ENCODE assay signal across 14 cellular contexts in genomic region chr7:102272917-102273748, GRCh38. TPM values are rescaled to one million over a fixed set of nuclear protein-coding genes. Genes with fewer than 3 reads are reported as not detected.
DNase-seq lines count a peak whose midpoint lies in the region; ATAC-seq, FAIRE-seq and TF ChIP-seq lines count a peak whose summit lies in the region.
"Had no signal": no experiment of that assay in that cellular context is flagged by ENCODE, and none has a peak within 500 bp of the region (broad histone marks: within the 10 kb centered on the region; RNA-seq: fewer than 3 reads in every experiment).

No MANE protein-coding gene starts in this region.

- no peak overlapping the region for H2BK5ac ChIP-seq in mesenchymal stem cell (ENCODE audit: low read depth, low read length, poor library complexity, severe bottlenecking)

- no peak for TF ChIP-seq EP300 in A549 (IDR thresholded peaks at IDR 0.05)

- no peak for TF ChIP-seq CTCF in A549 (IDR thresholded peaks at IDR 0.05)
- TF ChIP-seq CTCF in HFFc6 (IDR thresholded peaks at IDR 0.05), result no peak
- TF ChIP-seq CTCF in RWPE1 (conservative IDR thresholded peaks at IDR 0.05; ENCODE audit: low read depth), result no peak
- no peak for TF ChIP-seq CTCF in A673 (conservative IDR thresholded peaks at IDR 0.05; ENCODE audit: low read depth, low read length)

- H3K79me1 ChIP-seq in mesenchymal stem cell (replicated peaks; ENCODE audit: low read length, poor library complexity, severe bottlenecking), result no peaks in the 10 kb centered on the region

- peaks cover 29% of the 10 kb centered on the region for H3K4me1 ChIP-seq in A549
- H3K4me1 ChIP-seq in mesenchymal stem cell (ENCODE audit: control insufficient read depth, insufficient read depth, low read depth, low read length), result peaks cover 19% of the 10 kb centered on the region
- H3K4me1 ChIP-seq in A673 (ENCODE audit: insufficient read depth, low read length, poor library complexity, severe bottlenecking), result no peaks in the 10 kb centered on the region

- H3K4me2 ChIP-seq in A549 (peak overlapping the region; percentile 64), mesenchymal stem cell (ENCODE audit: low read length, poor library complexity, severe bottlenecking) (no peak overlapping the region)

- H3K27me3 ChIP-seq in mesenchymal stem cell (ENCODE audit: control insufficient read depth in 1 of 2, insufficient read depth in 1 of 2, low read length in 2 of 2), result peaks cover 0 to 5% of the 10 kb centered on the region in 2 experiments
- no peaks in the 10 kb centered on the region for H3K27me3 ChIP-seq in A673 (replicated peaks; ENCODE audit: insufficient read depth, low read depth, low read length, poor library complexity)

- peak overlapping the region; percentile 57 for H3K27ac Mint-ChIP-seq in HFFc6
- no peak overlapping the region for H3K27ac Mint-ChIP-seq in activated T-cell treated with anti-CD3 and anti-CD28 coated beads, Interleukin-2, amount 50 U/mL, for 72 hours
- H3K27ac Mint-ChIP-seq: CD8-positive, alpha-beta memory T cell had no signal

- no peak overlapping the region for H2BK15ac ChIP-seq in mesenchymal stem cell (ENCODE audit: low read depth, poor library complexity, severe bottlenecking)

- no peak overlapping the region for H3K14ac ChIP-seq in mesenchymal stem cell (ENCODE audit: low read length in 2 of 2)

- no peak overlapping the region for H3K4ac ChIP-seq in mesenchymal stem cell (ENCODE audit: low read depth in 1 of 2, low read length in 2 of 2)

- H3K4me3 ChIP-seq in A549 (no peak overlapping the region), mesenchymal stem cell (ENCODE audit: insufficient read depth in 1 of 2, low read depth in 1 of 2, low read length in 2 of 2) (no peak overlapping the region), A673 (ENCODE audit: low read depth, low read length, poor library complexity, severe bottlenecking) (no peak overlapping the region)

- TF ChIP-seq RAD21 in A549 (conservative IDR thresholded peaks at IDR 0.05 in 1 of 2, IDR thresholded peaks at IDR 0.05 in 1 of 2), result no peak

- peak overlapping the region; percentile 54 for H4K91ac ChIP-seq in mesenchymal stem cell (ENCODE audit: low read length)

- peaks cover 19% of the 10 kb centered on the region for H3K4me1 Mint-ChIP-seq in HFFc6 (ENCODE audit: low read depth)
- H3K4me1 Mint-ChIP-seq in activated T-cell treated with anti-CD3 and anti-CD28 coated beads, Interleukin-2, amount 50 U/mL, for 72 hours (ENCODE audit: low read depth), result no peaks in the 10 kb centered on the region

- H3K23ac ChIP-seq in mesenchymal stem cell (ENCODE audit: low read length in 2 of 2), result no peak overlapping the region

- intact Hi-C loops in A673 (cut with micrococcal nuclease; ENCODE audit: unreplicated experiment), result loop anchor here (1.0 to 2.0 kb wide), 3 partner anchors 584 to 731 kb away; no protein-coding TSS in a partner anchor

- H3K9me3 ChIP-seq in A549 (no peaks in the 10 kb centered on the region), mesenchymal stem cell (ENCODE audit: control insufficient read depth, low read length) (no peaks in the 10 kb centered on the region), A673 (ENCODE audit: low read depth, low read length, poor library complexity, severe bottlenecking) (no peaks in the 10 kb centered on the region)

- BruUV-seq in A673 (replicated peaks; lab: Mats Ljungman, UMichigan), result no TSS peak

- no peak for TF ChIP-seq POLR2A in A549 (IDR thresholded peaks at IDR 0.05; ENCODE audit: low read length)

- WGBS in A549 (ENCODE audit: missing lambda C conversion rate), result 82% methylated on average over 14 of the region's 16 CpGs
- WGBS in mesenchymal stem cell, result 91% methylated on average over 16 of the region's 16 CpGs

- no peak overlapping the region for H4K8ac ChIP-seq in mesenchymal stem cell (ENCODE audit: low read length)

- no peaks in the 10 kb centered on the region for H3K9me3 Mint-ChIP-seq in HFFc6
- no peaks in the 10 kb centered on the region for H3K9me3 Mint-ChIP-seq in activated T-cell treated with anti-CD3 and anti-CD28 coated beads, Interleukin-2, amount 50 U/mL, for 72 hours
- H3K9me3 Mint-ChIP-seq: CD8-positive, alpha-beta memory T cell; IgD-negative memory B cell had no signal

- CTCF ChIA-PET in A549 (lab: Yijun Ruan, JAX), result interaction anchor here (0.5 to 7.1 kb wide), 48 partner anchors 9 to 965 kb away, joined by 3 to 106 read pairs (median 4); partner anchors contain the start of gene PRKRIP1
- CTCF ChIA-PET in RWPE1 (lab: Yijun Ruan, JAX), result interaction anchor here (0.5 to 1.2 kb wide), 6 partner anchors 288 to 786 kb away, joined by 3 to 4 read pairs (median 3); no protein-coding TSS in a partner anchor
- CTCF ChIA-PET in A673 (lab: Charles Lee), result interaction anchor here (0.6 to 0.9 kb wide), 2 partner anchors 551 to 730 kb away, joined by 3 read pairs; no protein-coding TSS in a partner anchor

- H3K4me3 Mint-ChIP-seq in HFFc6, result no peak overlapping the region
- no peak overlapping the region for H3K4me3 Mint-ChIP-seq in activated T-cell treated with anti-CD3 and anti-CD28 coated beads, Interleukin-2, amount 50 U/mL, for 72 hours

- no peak for FAIRE-seq in A549 (lab: Jason Lieb, UNC)
- FAIRE-seq: A204.1 had no signal

- H2AK5ac ChIP-seq in mesenchymal stem cell (ENCODE audit: low read length, severe bottlenecking), result peak overlapping the region; percentile 33

- no peaks in the 10 kb centered on the region for H3K36me3 Mint-ChIP-seq in HFFc6 (ENCODE audit: low read depth)
- no peaks in the 10 kb centered on the region for H3K36me3 Mint-ChIP-seq in activated T-cell treated with anti-CD3 and anti-CD28 coated beads, Interleukin-2, amount 50 U/mL, for 72 hours (ENCODE audit: insufficient read depth in 2 of 2)
- H3K36me3 Mint-ChIP-seq: CD8-positive, alpha-beta memory T cell had no signal

- no peak overlapping the region for H2BK120ac ChIP-seq in mesenchymal stem cell (ENCODE audit: low read depth, low read length)

- no peak; a peak in 1 of 6 replicates for ATAC-seq in A549
- ATAC-seq in activated T-cell treated with anti-CD3 and anti-CD28 coated beads, Interleukin-2, amount 50 U/mL, for 72 hours (replicated peaks in 1 of 2), result no peak

- peak overlapping the region in 1 of 2 experiments; percentile 31 for H2BK12ac ChIP-seq in mesenchymal stem cell (ENCODE audit: low read length in 2 of 2)

- no peak overlapping the region for H3K9ac ChIP-seq in mesenchymal stem cell (ENCODE audit: low read length)

- H3K36me3 ChIP-seq in mesenchymal stem cell (ENCODE audit: control insufficient read depth in 1 of 2, insufficient read depth in 2 of 2, low read depth in 1 of 2, low read length in 2 of 2) (peaks cover 0 to 8% of the 10 kb centered on the region in 2 experiments), A673 (ENCODE audit: insufficient read depth, low read length, poor library complexity, severe bottlenecking) (no peaks in the 10 kb centered on the region)

- no peaks in the 10 kb centered on the region; the same call in 1 of the 2 replicates for H3K27me3 Mint-ChIP-seq in HFFc6 (ENCODE audit: insufficient read depth)
- H3K27me3 Mint-ChIP-seq in activated T-cell treated with anti-CD3 and anti-CD28 coated beads, Interleukin-2, amount 50 U/mL, for 72 hours (ENCODE audit: low read depth), result no peaks in the 10 kb centered on the region
- H3K27me3 Mint-ChIP-seq: CD8-positive, alpha-beta memory T cell had no signal

- H2AFZ ChIP-seq in mesenchymal stem cell (ENCODE audit: low read depth, low read length), result no peak overlapping the region

- H3K27ac ChIP-seq in A549 (peak overlapping the region; percentile 71 to 83), RWPE1 (peak overlapping the region; percentile 79), mesenchymal stem cell (ENCODE audit: low read length, poor library complexity, severe bottlenecking) (peak overlapping the region; percentile 15), A673 (ENCODE audit: low read depth, low read length, poor library complexity, severe bottlenecking) (no peak overlapping the region)
- H3K27ac ChIP-seq: HL-60 had no signal

- POLR2A ChIA-PET in A549 (lab: Yijun Ruan, JAX), result interaction anchor here (0.5 to 1.5 kb wide), 5 partner anchors 14 to 586 kb away, joined by 3 to 7 read pairs (median 3); partner anchors contain the start of gene PRKRIP1
- POLR2A ChIA-PET in RWPE1 (lab: Yijun Ruan, JAX; ENCODE audit: low non-redundant PET), result no interaction called here
- POLR2A ChIA-PET in A673 (lab: Charles Lee; ENCODE audit: low non-redundant PET), result no interaction called here

- DNase-seq in A549 (ENCODE audit: low read depth in 1 of 2, low spot score in 1 of 2), result no peak
- DNase-seq in HFFc6, result no peak
- DNase-seq in RWPE1 (ENCODE audit: low spot score), result no peak
- DNase-seq in mesenchymal stem cell, result no peak
- no peak for DNase-seq in inferior parietal cortex (ENCODE audit: extremely low spot score)
- no peak for DNase-seq in activated T-cell treated with anti-CD3 and anti-CD28 coated beads, Interleukin-2, amount 50 U/mL, for 72 hours
- DNase-seq in SHP77 (lab: John Stamatoyannopoulos, UW), result no peak
- no peak for DNase-seq in A673 (ENCODE audit: low spot score)
- DNase-seq: NCI-H2081 treated with DMSO at 0.1 percent for 48 hours, NCI-H446 treated with DMSO at 0.1 percent for 48 hours had no signal

- H3K18ac ChIP-seq in mesenchymal stem cell (ENCODE audit: low read depth in 1 of 2, low read length in 2 of 2), result no peak overlapping the region

TF ChIP-seq in A549, 52 proteins besides CTCF, POLR2A, EP300 and RAD21:
- TF ChIP-seq ZFP36 (IDR thresholded peaks at IDR 0.05; ENCODE audit: borderline replicate concordance, partially characterized antibody), result peak; percentile 80
- TF ChIP-seq NR3C1 (IDR thresholded peaks at IDR 0.05), result no peak
TF ChIP-seq in A549: peak in this region for 1.

RNA-seq across cellular contexts. Expression of gene SH2B2, which starts 13.5 kb away (rescaled TPM):
- polyA plus RNA-seq in A549 (2011; rRNA removed), result 1.1 and 1.6 TPM in 2 replicates
- polyA plus RNA-seq in A549 (2012; cell fraction: cytosol; rRNA removed), result 3.6 and 4.8 TPM in 2 replicates
- 9.6 and 12.4 TPM in 2 replicates for polyA plus RNA-seq in A549 (2012; cell fraction: nucleus; rRNA removed)
- 1.8 to 2.3 TPM (median 2.2 TPM) in 3 replicates for polyA plus RNA-seq in A549 (2017; fragmentation: RNase III; extraction: RNeasy Plus Mini Kit Qiagen cat#74134 plus additional on column Dnase treatment)
- 0.83 and 1.5 TPM in 2 replicates for polyA minus RNA-seq in A549 (2011; rRNA and poly(A)+ RNA removed)
- 1 to 10 TPM; 1.2 to 3.2 (median 1.6) TPM for total RNA-seq in HFFc6 (2021; fragmentation: NEBNext Ultra II Directional; extraction: Animal tissue kit (Norgen Biotek cat#: 25700))
- polyA plus RNA-seq in mesenchymal stem cell (2013, experiment 1 of 2), result 2.3 TPM
- 1.9 TPM for polyA plus RNA-seq in mesenchymal stem cell (2013, experiment 2 of 2)
- 1 to 10 TPM; 5.0 to 6.8 TPM for total RNA-seq in activated T-cell treated with anti-CD3 and anti-CD28 coated beads, Interleukin-2, amount 50 U/mL, for 72 hours
- 8.6 and 11.3 TPM in 2 replicates for total RNA-seq in A673 (2021)
